Comparison of ENCODE assay signal across 20 cellular contexts in genomic region chr5:94690778-94691177, GRCh38.
A peak's percentile ranks its signal among the peaks of the same experiment; 100 is the strongest.
DNase-seq lines count a peak whose midpoint lies in the region; ATAC-seq and TF ChIP-seq lines count a peak whose summit lies in the region.
"Had no signal": no experiment of that assay in that cellular context is flagged by ENCODE, and none has a peak within 500 bp of the region (broad histone marks: within the 10 kb centered on the region; RNA-seq: fewer than 3 reads in every experiment).

No MANE protein-coding gene starts in this region.

- no TSS peak for BruUV-seq in A673 (replicated peaks; lab: Mats Ljungman, UMichigan)

- no peaks in the 10 kb centered on the region for H3K27me3 Mint-ChIP-seq in endodermal cell (ENCODE audit: insufficient read depth)
- H3K27me3 Mint-ChIP-seq in WTC11 (ENCODE audit: low read depth): no peaks in the 10 kb centered on the region
- H3K27me3 Mint-ChIP-seq: activated CD4-positive, alpha-beta T cell treated with anti-CD3 and anti-CD28 coated beads for 36 hours; progenitor cell of endocrine pancreas had no signal

- H3K9ac ChIP-seq in endodermal cell (ENCODE audit: extremely low read depth, low read length, poor library complexity, severe bottlenecking): no peak overlapping the region

- H3K4me3 ChIP-seq in A673 (ENCODE audit: low read depth, low read length, poor library complexity, severe bottlenecking) (no peak overlapping the region), endodermal cell (ENCODE audit: low read length) (no peak overlapping the region)
- H3K4me3 ChIP-seq: hepatocyte, spleen had no signal

- H3K27me3 ChIP-seq in A673 (replicated peaks; ENCODE audit: insufficient read depth, low read depth, low read length, poor library complexity) (no peaks in the 10 kb centered on the region), endodermal cell (ENCODE audit: control insufficient read depth, insufficient read depth, low read length, poor library complexity, severe bottlenecking) (no peaks in the 10 kb centered on the region)
- H3K27me3 ChIP-seq: brain microvascular endothelial cell, hepatocyte, spleen had no signal

- intact Hi-C loops in A673 (cut with micrococcal nuclease; ENCODE audit: unreplicated experiment): no loop called here

- H3K36me3 Mint-ChIP-seq in endodermal cell (ENCODE audit: low read depth): peaks cover 23% of the 10 kb centered on the region
- H3K36me3 Mint-ChIP-seq in WTC11: peaks cover 15% of the 10 kb centered on the region

- ATAC-seq in WTC11: no peak
- no peak for ATAC-seq in HG02852 (IDR thresholded peaks at IDR 0.05; ENCODE audit: unreplicated experiment)
- ATAC-seq: activated CD4-positive, alpha-beta T cell treated with anti-CD3 and anti-CD28 coated beads for 36 hours; left cardiac atrium; Right ventricle myocardium inferior had no signal

- POLR2A ChIA-PET in A673 (lab: Charles Lee; ENCODE audit: low non-redundant PET): no interaction called here
- POLR2A ChIA-PET in HEK293T (lab: Yijun Ruan, JAX): no interaction called here
- POLR2A ChIA-PET in WTC11 (lab: Charles Lee): interaction anchor here (0.6 kb wide), 1 partner anchor 37 kb away, joined by 4 read pairs; no protein-coding TSS in a partner anchor

- DNase-seq in A673 (ENCODE audit: low spot score) (peak; percentile 39), HEK293T (ENCODE audit: extremely low spot score) (no peak), NCI-H510A treated with DMSO at 0.1 percent for 48 hours (lab: John Stamatoyannopoulos, UW) (peak; percentile 30), endodermal cell (no peak), WTC11 (ENCODE audit: low spot score) (no peak), AG08396 (ENCODE audit: low spot score) (no peak)
- DNase-seq in activated T-cell treated with anti-CD3 and anti-CD28 coated beads, Interleukin-2, amount 50 U/mL, for 48 hours: no peak
- DNase-seq: activated CD4-positive, alpha-beta T cell treated with anti-CD3 and anti-CD28 coated beads for 36 hours; activated naive CD4-positive, alpha-beta T cell treated with anti-CD3 and anti-CD28 coated beads, Interleukin-2, amount 50 U/mL, for 16 hours; brain microvascular endothelial cell; COR-L47; HFFc6; left cardiac atrium; spleen; stimulated activated naive CD4-positive, alpha-beta T cell had no signal

- H3K9me3 ChIP-seq in A673 (ENCODE audit: low read depth, low read length, poor library complexity, severe bottlenecking): no peaks in the 10 kb centered on the region
- no peaks in the 10 kb centered on the region for H3K9me3 ChIP-seq in endodermal cell (ENCODE audit: control insufficient read depth, low read length)
- H3K9me3 ChIP-seq: spleen had no signal

- H3K4me1 Mint-ChIP-seq in endodermal cell: peaks cover 12% of the 10 kb centered on the region
- peaks cover 18% of the 10 kb centered on the region for H3K4me1 Mint-ChIP-seq in WTC11
- H3K4me1 Mint-ChIP-seq: activated CD4-positive, alpha-beta T cell treated with anti-CD3 and anti-CD28 coated beads for 36 hours had no signal

- H3K9me3 Mint-ChIP-seq in endodermal cell (no peaks in the 10 kb centered on the region), WTC11 (no peaks in the 10 kb centered on the region)
- H3K9me3 Mint-ChIP-seq: HFFc6; T-helper 2 cell treated with Interferon-gamma antibody and Interleukin-4, amounts not matched to agents 5 μg/mL and 100 μg/mL, for 36 hours had no signal

- H3K4me1 ChIP-seq in A673 (ENCODE audit: insufficient read depth, low read length, poor library complexity, severe bottlenecking): peaks cover 18% of the 10 kb centered on the region
- H3K4me1 ChIP-seq in endodermal cell (ENCODE audit: control insufficient read depth, insufficient read depth, low read length): no peaks in the 10 kb centered on the region

- H3K36me3 ChIP-seq in A673 (ENCODE audit: insufficient read depth, low read length, poor library complexity, severe bottlenecking) (peaks cover 19% of the 10 kb centered on the region), endodermal cell (ENCODE audit: control insufficient read depth, insufficient read depth, low read length) (peaks cover 61% of the 10 kb centered on the region)
- H3K36me3 ChIP-seq: brain microvascular endothelial cell had no signal

- H3K27ac Mint-ChIP-seq in endodermal cell (no peak overlapping the region), WTC11 (no peak overlapping the region)
- H3K27ac Mint-ChIP-seq: activated CD4-positive, alpha-beta T cell treated with anti-CD3 and anti-CD28 coated beads for 36 hours; HFFc6; progenitor cell of endocrine pancreas; T-helper 2 cell treated with Interferon-gamma antibody and Interleukin-4, amounts not matched to agents 5 μg/mL and 100 μg/mL, for 36 hours had no signal

- H3K27ac ChIP-seq in A673 (ENCODE audit: low read depth, low read length, poor library complexity, severe bottlenecking): no peak overlapping the region
- peak overlapping the region; percentile 49 for H3K27ac ChIP-seq in endodermal cell (ENCODE audit: low read depth, low read length)
- H3K27ac ChIP-seq: brain microvascular endothelial cell, hepatocyte, spleen had no signal

- TF ChIP-seq CTCF in A673 (conservative IDR thresholded peaks at IDR 0.05; ENCODE audit: low read depth, low read length) (no peak), endodermal cell (conservative IDR thresholded peaks at IDR 0.05) (no peak), WTC11 (IDR thresholded peaks at IDR 0.05) (no peak)

- CTCF ChIA-PET in A673 (lab: Charles Lee) (interaction anchor here (0.7 kb wide), 1 partner anchor 760 kb away, joined by 4 read pairs; no protein-coding TSS in a partner anchor), HEK293T (lab: Yijun Ruan, JAX) (interaction anchor here (0.6 to 1.2 kb wide), 3 partner anchors 19 to 72 kb away, joined by 3 to 4 read pairs (median 3); partner anchors contain the start of genes KIAA0825 and SLF1), WTC11 (lab: Charles Lee) (interaction anchor here (0.6 kb wide), 1 partner anchor 56 kb away, joined by 4 read pairs; no protein-coding TSS in a partner anchor)

- H3K4me3 Mint-ChIP-seq in endodermal cell (no peak overlapping the region), WTC11 (no peak overlapping the region)
- H3K4me3 Mint-ChIP-seq: activated CD4-positive, alpha-beta T cell treated with anti-CD3 and anti-CD28 coated beads for 36 hours; HFFc6; T-helper 2 cell treated with Interferon-gamma antibody and Interleukin-4, amounts not matched to agents 5 μg/mL and 100 μg/mL, for 36 hours had no signal

- 90% methylated on average over 2 of the region's 2 CpGs; no CpG with 5 or more reads in 1 of the 2 experiments for WGBS in endodermal cell (ENCODE audit: insufficient coverage in 1 of 2, insufficient read length in 1 of 2), 2 experiments

TF ChIP-seq in HEK293T, 16 proteins besides CTCF, POLR2A, EP300 and RAD21:
- TF ChIP-seq FOXM1 (IDR thresholded peaks at IDR 0.05; ENCODE audit: borderline replicate concordance): no peak
- no peak for TF ChIP-seq SUZ12 (IDR thresholded peaks at IDR 0.05)
- TF ChIP-seq ZNF384 (IDR thresholded peaks at IDR 0.05): peak; percentile 75
- no peak for TF ChIP-seq L3MBTL2 (conservative IDR thresholded peaks at IDR 0.05)
- no peak for TF ChIP-seq FOXA1 (IDR thresholded peaks at IDR 0.05)

TF ChIP-seq in WTC11, 78 proteins besides CTCF, POLR2A, EP300 and RAD21:
- TF ChIP-seq FOXK1 (CRISPR knock-in tag; IDR thresholded peaks at IDR 0.05): no peak
- no peak for TF ChIP-seq MLX (CRISPR knock-in tag; IDR thresholded peaks at IDR 0.05)
- TF ChIP-seq IRF2 (CRISPR knock-in tag; IDR thresholded peaks at IDR 0.05; ENCODE audit: borderline replicate concordance, low read depth): no peak
- no peak for TF ChIP-seq CREB1 (CRISPR knock-in tag; IDR thresholded peaks at IDR 0.05)
- no peak for TF ChIP-seq PREB (CRISPR knock-in tag; IDR thresholded peaks at IDR 0.05; ENCODE audit: borderline replicate concordance)
- no peak for TF ChIP-seq RELA (CRISPR knock-in tag; IDR thresholded peaks at IDR 0.05; ENCODE audit: borderline replicate concordance)
- TF ChIP-seq NR1H2 (CRISPR knock-in tag; IDR thresholded peaks at IDR 0.05): no peak
- TF ChIP-seq, protein P1, sequence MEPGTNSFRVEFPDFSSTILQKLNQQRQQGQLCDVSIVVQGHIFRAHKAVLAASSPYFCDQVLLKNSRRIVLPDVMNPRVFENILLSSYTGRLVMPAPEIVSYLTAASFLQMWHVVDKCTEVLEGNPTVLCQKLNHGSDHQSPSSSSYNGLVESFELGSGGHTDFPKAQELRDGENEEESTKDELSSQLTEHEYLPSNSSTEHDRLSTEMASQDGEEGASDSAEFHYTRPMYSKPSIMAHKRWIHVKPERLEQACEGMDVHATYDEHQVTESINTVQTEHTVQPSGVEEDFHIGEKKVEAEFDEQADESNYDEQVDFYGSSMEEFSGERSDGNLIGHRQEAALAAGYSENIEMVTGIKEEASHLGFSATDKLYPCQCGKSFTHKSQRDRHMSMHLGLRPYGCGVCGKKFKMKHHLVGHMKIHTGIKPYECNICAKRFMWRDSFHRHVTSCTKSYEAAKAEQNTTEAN (CRISPR knock-in tag; IDR thresholded peaks at IDR 0.05): no peak
- TF ChIP-seq NR3C1 (CRISPR knock-in tag; conservative IDR thresholded peaks at IDR 0.05; ENCODE audit: low read depth): no peak
- TF ChIP-seq, protein P2, sequence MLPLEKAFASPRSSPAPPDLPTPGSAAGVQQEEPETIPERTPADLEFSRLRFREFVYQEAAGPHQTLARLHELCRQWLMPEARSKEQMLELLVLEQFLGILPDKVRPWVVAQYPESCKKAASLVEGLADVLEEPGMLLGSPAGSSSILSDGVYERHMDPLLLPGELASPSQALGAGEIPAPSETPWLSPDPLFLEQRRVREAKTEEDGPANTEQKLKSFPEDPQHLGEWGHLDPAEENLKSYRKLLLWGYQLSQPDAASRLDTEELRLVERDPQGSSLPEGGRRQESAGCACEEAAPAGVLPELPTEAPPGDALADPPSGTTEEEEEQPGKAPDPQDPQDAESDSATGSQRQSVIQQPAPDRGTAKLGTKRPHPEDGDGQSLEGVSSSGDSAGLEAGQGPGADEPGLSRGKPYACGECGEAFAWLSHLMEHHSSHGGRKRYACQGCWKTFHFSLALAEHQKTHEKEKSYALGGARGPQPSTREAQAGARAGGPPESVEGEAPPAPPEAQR (CRISPR knock-in tag; IDR thresholded peaks at IDR 0.05): no peak

Comparison
In these comparisons a context has a peak if more than half of its experiments do, and no peak if none do; other contexts are left out.
1. DNase-seq: peak in A673 (single experiment) and NCI-H510A treated with DMSO at 0.1 percent for 48 hours (single experiment); none in HEK293T (single experiment), endodermal cell (single experiment), WTC11 (single experiment), AG08396 (single experiment) and activated T-cell treated with anti-CD3 and anti-CD28 coated beads, Interleukin-2, amount 50 U/mL, for 48 hours (0 of 2).